In the genomic region with DNA sequence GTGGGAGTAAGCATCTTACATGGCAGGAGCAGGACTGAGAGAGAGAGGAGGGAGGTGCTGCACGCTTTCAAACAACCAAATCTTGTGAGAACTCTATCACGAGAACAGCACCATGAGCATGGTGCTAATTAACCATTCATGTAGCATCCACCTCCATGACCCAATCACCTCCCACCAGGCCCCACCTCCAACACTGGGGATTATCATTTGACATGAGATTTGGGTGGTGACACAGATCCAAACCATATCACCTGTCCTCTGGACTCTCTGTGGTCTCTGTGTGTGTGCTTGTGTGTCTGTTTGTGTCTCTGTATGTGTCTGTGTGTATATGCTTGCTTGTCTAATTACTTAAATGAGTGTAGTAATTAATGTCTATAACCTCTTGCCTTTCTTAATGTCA, we compare ENCODE assay signal across 11 cellular contexts. TPM values are rescaled to one million over a fixed set of nuclear protein-coding genes. Genes with fewer than 3 reads are reported as not detected.
A peak's percentile ranks its signal among the peaks of the same experiment; 100 is the strongest.
DNase-seq lines count a peak whose midpoint lies in the region; ATAC-seq and TF ChIP-seq lines count a peak whose summit lies in the region.
"Had no signal": no experiment of that assay in that cellular context is flagged by ENCODE, and none has a peak within 500 bp of the region (broad histone marks: within the 10 kb centered on the region; RNA-seq: fewer than 3 reads in every experiment).

No MANE protein-coding gene starts in this region.

- no peaks in the 10 kb centered on the region for H3K36me3 ChIP-seq in Loucy (ENCODE audit: insufficient read depth, low read length)
- no peaks in the 10 kb centered on the region for H3K36me3 ChIP-seq in smooth muscle cell (ENCODE audit: low read depth)
- H3K36me3 ChIP-seq: SJSA1 had no signal

- peak; percentile 38 for ATAC-seq in HG02642 (IDR thresholded peaks at IDR 0.05; ENCODE audit: poor library complexity, unreplicated experiment)

- H3K4me1 ChIP-seq in Loucy (ENCODE audit: insufficient read depth, low read length, poor library complexity, severe bottlenecking) (peaks cover 4% of the 10 kb centered on the region), smooth muscle cell (ENCODE audit: low read depth) (no peaks in the 10 kb centered on the region)

- no peak overlapping the region for H3K9ac ChIP-seq in Loucy (ENCODE audit: low read depth, low read length, poor library complexity, severe bottlenecking)
- no peak overlapping the region for H3K9ac ChIP-seq in smooth muscle cell (ENCODE audit: low read depth)

- H3K4me3 Mint-ChIP-seq in activated T-cell treated with anti-CD3 and anti-CD28 coated beads, Interleukin-2, amount 50 U/mL, for 24 hours, result peak overlapping the region; percentile 52

- no peak for TF ChIP-seq POLR2A in lower leg skin (IDR thresholded peaks at IDR 0.05)

- no peak overlapping the region for H3K27ac ChIP-seq in smooth muscle cell (ENCODE audit: low read depth)
- H3K27ac ChIP-seq: SJSA1 had no signal

- no peak overlapping the region for H3K4me3 ChIP-seq in Loucy (ENCODE audit: low read length, poor library complexity, severe bottlenecking)
- no peak overlapping the region for H3K4me3 ChIP-seq in smooth muscle cell
- H3K4me3 ChIP-seq in lower leg skin (ENCODE audit: low read depth, poor library complexity, severe bottlenecking), result no peak overlapping the region
- H3K4me3 ChIP-seq: SJSA1 had no signal

- H3F3A ChIP-seq in Loucy (ENCODE audit: low read depth) (no peaks in the 10 kb centered on the region), smooth muscle cell (ENCODE audit: low read depth) (no peaks in the 10 kb centered on the region)

- no peaks in the 10 kb centered on the region for H3K9me3 Mint-ChIP-seq in activated T-cell treated with anti-CD3 and anti-CD28 coated beads, Interleukin-2, amount 50 U/mL, for 24 hours
- H3K9me3 Mint-ChIP-seq: naive thymus-derived CD4-positive, alpha-beta T cell had no signal

- peaks cover 17% of the 10 kb centered on the region for H3K27me3 Mint-ChIP-seq in activated T-cell treated with anti-CD3 and anti-CD28 coated beads, Interleukin-2, amount 50 U/mL, for 24 hours

- H3K79me2 ChIP-seq in Loucy (ENCODE audit: insufficient read depth, low read length) (no peaks in the 10 kb centered on the region), smooth muscle cell (ENCODE audit: low read depth) (no peaks in the 10 kb centered on the region)

- DNase-seq in activated T-cell treated with anti-CD3 and anti-CD28 coated beads, Interleukin-2, amount 50 U/mL, for 24 hours, result peak; percentile 45
- no peak for DNase-seq in activated T-cell treated with anti-CD3 and anti-CD28 coated beads, Interleukin-2, amount 50 U/mL, for 1 hour
- DNase-seq in stimulated activated CD4-positive, alpha-beta T cell treated with anti-CD3 and anti-CD28 coated beads, Interleukin-4, amount 100 ng/mL, for 48 hours (ENCODE audit: low read depth in 2 of 2), result peak; percentile 18 to 32
- DNase-seq in smooth muscle cell (lab: John Stamatoyannopoulos, UW; ENCODE audit: unreplicated experiment) (no peak), lower leg skin (ENCODE audit: low spot score in 2 of 2) (no peak), DMS114 treated with DMSO at 0.1 percent for 48 hours (lab: John Stamatoyannopoulos, UW; ENCODE audit: unreplicated experiment) (no peak)
- DNase-seq: NCI-H1092 treated with DMSO at 0.1 percent for 48 hours had no signal

- H4K20me1 ChIP-seq in Loucy (ENCODE audit: insufficient read depth, low read length, poor library complexity, severe bottlenecking), result no peaks in the 10 kb centered on the region
- no peaks in the 10 kb centered on the region for H4K20me1 ChIP-seq in smooth muscle cell (ENCODE audit: low read depth)

- H3K9me2 ChIP-seq in Loucy (replicated peaks; ENCODE audit: low read depth, low read length), result no peaks in the 10 kb centered on the region

- no peaks in the 10 kb centered on the region for H3K9me3 ChIP-seq in Loucy (ENCODE audit: insufficient read depth, low read depth, low read length)
- H3K9me3 ChIP-seq in smooth muscle cell (replicated peaks; ENCODE audit: low read depth), result no peaks in the 10 kb centered on the region
- H3K9me3 ChIP-seq: SJSA1 had no signal

- H2AFZ ChIP-seq in Loucy (ENCODE audit: low read length) (no peak overlapping the region), smooth muscle cell (ENCODE audit: low read depth) (no peak overlapping the region)

- peak overlapping the region; percentile 26 for H3K4me2 ChIP-seq in Loucy (ENCODE audit: low read depth, low read length, poor library complexity, severe bottlenecking)
- no peak overlapping the region for H3K4me2 ChIP-seq in smooth muscle cell

- H3K36me3 Mint-ChIP-seq in activated T-cell treated with anti-CD3 and anti-CD28 coated beads, Interleukin-2, amount 50 U/mL, for 24 hours (ENCODE audit: low read depth), result no peaks in the 10 kb centered on the region

- TF ChIP-seq CTCF in Loucy (conservative IDR thresholded peaks at IDR 0.05; ENCODE audit: low read length) (no peak), smooth muscle cell (IDR thresholded peaks at IDR 0.05; ENCODE audit: borderline replicate concordance, insufficient read depth, poor library complexity, severe bottlenecking) (no peak), lower leg skin (IDR thresholded peaks at IDR 0.05) (no peak)

- intact Hi-C loops in lower leg skin (cut with DNase I; ENCODE audit: low total_unique reads), result no loop called here

- H3K27me3 ChIP-seq in Loucy (ENCODE audit: insufficient read depth, low read length, poor library complexity, severe bottlenecking) (no peaks in the 10 kb centered on the region), smooth muscle cell (ENCODE audit: low read depth) (no peaks in the 10 kb centered on the region)
- H3K27me3 ChIP-seq: SJSA1 had no signal

- peaks cover 50% of the 10 kb centered on the region for H3K4me1 Mint-ChIP-seq in activated T-cell treated with anti-CD3 and anti-CD28 coated beads, Interleukin-2, amount 50 U/mL, for 24 hours (ENCODE audit: low read depth)

- H3K27ac Mint-ChIP-seq in activated T-cell treated with anti-CD3 and anti-CD28 coated beads, Interleukin-2, amount 50 U/mL, for 24 hours, result peak overlapping the region; percentile 98

- 92% methylated on average over 2 of the region's 2 CpGs for WGBS in smooth muscle cell (ENCODE audit: low lambda C conversion rate)
- WGBS in lower leg skin, 2 donors, result 94 to 100% methylated on average over 2 of the region's 2 CpGs

RNA-seq across cellular contexts. Expression of a gene that starts 31.1 kb away (rescaled TPM):
- total RNA-seq in smooth muscle cell (334 and 385 TPM in 2 replicates), lower leg skin (10 to 100 TPM; 58.6 to 82.0 (median 75.4) TPM)
- 471 and 549 TPM in 2 replicates for polyA plus RNA-seq in smooth muscle cell

RNA-seq across cellular contexts. Expression of a gene that starts 31.4 kb away (rescaled TPM):
- total RNA-seq in smooth muscle cell, result 53.6 and 60.4 TPM in 2 replicates
- polyA plus RNA-seq in smooth muscle cell, result 50.1 and 53.9 TPM in 2 replicates
- 10 to 100 TPM; 23.8 to 31.1 (median 28.1) TPM for total RNA-seq in lower leg skin

Comparison
In these comparisons a context has a peak if more than half of its experiments do, and no peak if none do; other contexts are left out.
1. DNase-seq: peak in activated T-cell treated with anti-CD3 and anti-CD28 coated beads, Interleukin-2, amount 50 U/mL, for 24 hours (single experiment) and stimulated activated CD4-positive, alpha-beta T cell treated with anti-CD3 and anti-CD28 coated beads, Interleukin-4, amount 100 ng/mL, for 48 hours (2 of 2); none in activated T-cell treated with anti-CD3 and anti-CD28 coated beads, Interleukin-2, amount 50 U/mL, for 1 hour (single experiment), smooth muscle cell (single experiment), lower leg skin (0 of 2) and DMS114 treated with DMSO at 0.1 percent for 48 hours (single experiment).